Comparison of ENCODE assay signal across 1 cellular context in the genomic region with DNA sequence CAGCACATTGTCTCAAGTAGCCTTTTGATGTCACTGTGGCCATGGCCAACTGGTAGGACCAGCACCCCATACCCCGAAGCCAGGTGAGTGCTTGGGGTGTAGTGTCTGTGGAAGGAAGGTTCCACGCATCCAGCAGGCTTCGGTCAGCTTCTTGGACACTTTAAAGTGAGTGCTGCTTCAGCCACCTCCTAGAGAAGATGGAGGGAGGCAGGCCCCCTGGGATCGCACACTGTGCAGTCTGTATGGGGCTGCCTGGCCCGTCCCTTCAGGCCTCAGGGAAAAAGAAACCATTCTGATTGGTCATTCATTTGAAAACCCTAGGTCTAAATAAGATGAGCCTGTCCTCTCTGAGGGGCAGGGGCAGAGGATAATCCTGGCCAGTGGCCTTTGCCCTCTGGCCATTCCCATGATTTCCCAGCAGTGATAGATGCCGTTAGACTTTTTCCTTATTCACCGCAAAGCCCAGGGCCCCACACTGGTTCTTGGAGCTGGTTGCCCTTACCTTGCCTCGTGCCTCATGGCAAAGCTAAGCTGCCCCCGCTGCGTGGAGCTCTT.
TF ChIP-seq lines count a peak whose summit lies in the region.

No MANE protein-coding gene starts in this region.

TF ChIP-seq in WTC11, 78 proteins besides CTCF, POLR2A, EP300 and RAD21 (continued from another document):
- TF ChIP-seq, protein P1, sequence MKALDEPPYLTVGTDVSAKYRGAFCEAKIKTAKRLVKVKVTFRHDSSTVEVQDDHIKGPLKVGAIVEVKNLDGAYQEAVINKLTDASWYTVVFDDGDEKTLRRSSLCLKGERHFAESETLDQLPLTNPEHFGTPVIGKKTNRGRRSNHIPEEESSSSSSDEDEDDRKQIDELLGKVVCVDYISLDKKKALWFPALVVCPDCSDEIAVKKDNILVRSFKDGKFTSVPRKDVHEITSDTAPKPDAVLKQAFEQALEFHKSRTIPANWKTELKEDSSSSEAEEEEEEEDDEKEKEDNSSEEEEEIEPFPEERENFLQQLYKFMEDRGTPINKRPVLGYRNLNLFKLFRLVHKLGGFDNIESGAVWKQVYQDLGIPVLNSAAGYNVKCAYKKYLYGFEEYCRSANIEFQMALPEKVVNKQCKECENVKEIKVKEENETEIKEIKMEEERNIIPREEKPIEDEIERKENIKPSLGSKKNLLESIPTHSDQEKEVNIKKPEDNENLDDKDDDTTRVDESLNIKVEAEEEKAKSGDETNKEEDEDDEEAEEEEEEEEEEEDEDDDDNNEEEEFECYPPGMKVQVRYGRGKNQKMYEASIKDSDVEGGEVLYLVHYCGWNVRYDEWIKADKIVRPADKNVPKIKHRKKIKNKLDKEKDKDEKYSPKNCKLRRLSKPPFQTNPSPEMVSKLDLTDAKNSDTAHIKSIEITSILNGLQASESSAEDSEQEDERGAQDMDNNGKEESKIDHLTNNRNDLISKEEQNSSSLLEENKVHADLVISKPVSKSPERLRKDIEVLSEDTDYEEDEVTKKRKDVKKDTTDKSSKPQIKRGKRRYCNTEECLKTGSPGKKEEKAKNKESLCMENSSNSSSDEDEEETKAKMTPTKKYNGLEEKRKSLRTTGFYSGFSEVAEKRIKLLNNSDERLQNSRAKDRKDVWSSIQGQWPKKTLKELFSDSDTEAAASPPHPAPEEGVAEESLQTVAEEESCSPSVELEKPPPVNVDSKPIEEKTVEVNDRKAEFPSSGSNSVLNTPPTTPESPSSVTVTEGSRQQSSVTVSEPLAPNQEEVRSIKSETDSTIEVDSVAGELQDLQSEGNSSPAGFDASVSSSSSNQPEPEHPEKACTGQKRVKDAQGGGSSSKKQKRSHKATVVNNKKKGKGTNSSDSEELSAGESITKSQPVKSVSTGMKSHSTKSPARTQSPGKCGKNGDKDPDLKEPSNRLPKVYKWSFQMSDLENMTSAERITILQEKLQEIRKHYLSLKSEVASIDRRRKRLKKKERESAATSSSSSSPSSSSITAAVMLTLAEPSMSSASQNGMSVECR (CRISPR knock-in tag; IDR thresholded peaks at IDR 0.05; ENCODE audit: borderline replicate concordance), result no peak
- TF ChIP-seq ZNF423 (CRISPR knock-in tag; IDR thresholded peaks at IDR 0.05) (no peak), CREM (CRISPR knock-in tag; IDR thresholded peaks at IDR 0.05) (no peak), JUN (CRISPR knock-in tag; IDR thresholded peaks at IDR 0.05) (no peak)
